In the genomic region with DNA sequence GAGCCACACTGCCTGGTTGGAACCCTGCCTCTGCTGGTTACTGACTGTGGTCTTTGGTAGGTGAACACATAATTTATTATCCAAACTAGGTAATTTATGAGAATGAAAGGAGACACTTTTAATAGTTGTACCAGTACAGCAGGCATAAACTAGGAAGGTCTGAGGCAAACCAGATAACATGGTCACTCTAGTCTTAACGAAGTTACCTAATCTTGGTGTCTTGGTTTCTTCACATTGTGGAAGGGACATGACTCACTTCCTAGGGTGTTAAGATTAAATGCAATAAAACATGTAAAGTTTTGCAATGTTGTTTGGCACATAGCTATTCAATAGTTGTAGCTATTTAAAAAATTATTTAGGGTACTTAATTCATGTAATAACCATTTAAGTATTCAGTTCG, we compare ENCODE assay signal across 15 cellular contexts. TPM values are rescaled to one million over a fixed set of nuclear protein-coding genes. Genes with fewer than 3 reads are reported as not detected.
A peak's percentile ranks its signal among the peaks of the same experiment; 100 is the strongest.
DNase-seq lines count a peak whose midpoint lies in the region; ATAC-seq, FAIRE-seq and TF ChIP-seq lines count a peak whose summit lies in the region.
"Had no signal": no experiment of that assay in that cellular context is flagged by ENCODE, and none has a peak within 500 bp of the region (broad histone marks: within the 10 kb centered on the region; RNA-seq: fewer than 3 reads in every experiment).

No MANE protein-coding gene starts in this region.

- H3K4me1 ChIP-seq in lung (ENCODE audit: control insufficient read depth in 2 of 2, insufficient read depth in 2 of 2, low read length in 2 of 2) = peaks cover 19 to 47% of the 10 kb centered on the region in 2 donors

- peak overlapping the region; percentile 5 for H3K27ac Mint-ChIP-seq in chondrocyte (ENCODE audit: unreplicated experiment)

- H3K36me3 ChIP-seq in lung (ENCODE audit: control insufficient read depth in 2 of 2, insufficient read depth in 2 of 2, low read length in 2 of 2) = peaks cover 0 to 1% of the 10 kb centered on the region in 2 donors
- H3K36me3 ChIP-seq: ovary had no signal

- H3K36me3 Mint-ChIP-seq in chondrocyte (ENCODE audit: low read depth) = no peaks in the 10 kb centered on the region

- H3K27me3 ChIP-seq in lung (ENCODE audit: control insufficient read depth, insufficient read depth) = no peaks in the 10 kb centered on the region
- H3K27me3 ChIP-seq: ovary had no signal

- H3K9me3 Mint-ChIP-seq in chondrocyte (ENCODE audit: low read depth) = no peaks in the 10 kb centered on the region

- DNase-seq in ELR (ENCODE audit: low read depth) (peak; percentile 38), NOMO-1 treated with DMSO at 0.1 percent for 48 hours (lab: John Stamatoyannopoulos, UW; ENCODE audit: unreplicated experiment) (peak; percentile 51), chondrocyte (ENCODE audit: low spot score) (no peak), lung (ENCODE audit: low spot score) (no peak), HuH-7.5 (ENCODE audit: low spot score) (no peak), kidney glomerular epithelial cell (lab: John Stamatoyannopoulos, UW) (no peak), mucosa of gallbladder (ENCODE audit: low spot score) (no peak), GM12892 (ENCODE audit: insufficient read length) (no peak)
- DNase-seq: activated T-cell treated with anti-CD3 and anti-CD28 coated beads for 4 hours; effector CD4-positive, alpha-beta T cell; GOT3; midbrain; NCI-H1092; ovary had no signal

- TF ChIP-seq POLR2A in GM12892 (IDR thresholded peaks at IDR 0.05; ENCODE audit: low read depth, low read length) = no peak

- H3K9me3 ChIP-seq in lung (ENCODE audit: control insufficient read depth in 2 of 2, insufficient read depth in 1 of 2, low read length in 1 of 2) = no peaks in the 10 kb centered on the region
- H3K9me3 ChIP-seq: ovary had no signal

- H3K4me1 Mint-ChIP-seq in chondrocyte (ENCODE audit: low read depth) = peaks cover 83% of the 10 kb centered on the region

- H3K4me3 Mint-ChIP-seq in chondrocyte (ENCODE audit: unreplicated experiment) = no peak overlapping the region

- TF ChIP-seq CTCF in chondrocyte (IDR thresholded peaks at IDR 0.05) (no peak), lung (IDR thresholded peaks at IDR 0.05; ENCODE audit: control extremely low read depth, extremely low read depth) (no peak)

- FAIRE-seq in GM12892 (lab: Jason Lieb, UNC) = no peak

- ATAC-seq in lung (ENCODE audit: insufficient read depth, low FRiP score) = no peak

- peak overlapping the region; percentile 51 to 64 for H3K27ac ChIP-seq in lung (ENCODE audit: low read depth in 1 of 2, low read length in 1 of 2)
- H3K27ac ChIP-seq: ovary, RWPE1 had no signal

- H3K4me3 ChIP-seq in lung = no peak overlapping the region
- H3K4me3 ChIP-seq: ovary had no signal

- 73% methylated on average over 2 of the region's 2 CpGs for WGBS in lung, 2 donors

- H3K27me3 Mint-ChIP-seq in chondrocyte (ENCODE audit: low read depth) = no peaks in the 10 kb centered on the region

RNA-seq across cellular contexts. Expression of a gene that starts 23.3 kb away (rescaled TPM):
- total RNA-seq in chondrocyte (275 to 297 TPM (median 293 TPM) in 3 replicates), lung (100 to 1,000 TPM; 431 to 715 TPM), mucosa of gallbladder (433 TPM)
- 100 to 1,000 TPM in 1 of 2 donors, 10 to 100 TPM in 1; 89.4 to 120 TPM for polyA plus RNA-seq in lung
- polyA plus RNA-seq in GM12892 (2012; ENCODE audit: missing spikeins) = 51.8 TPM

Comparison
In these comparisons a context has a peak if more than half of its experiments do, and no peak if none do; other contexts are left out.
1. DNase-seq: peak in ELR (single experiment) and NOMO-1 treated with DMSO at 0.1 percent for 48 hours (single experiment); none in chondrocyte (single experiment), lung (single experiment), HuH-7.5 (single experiment), kidney glomerular epithelial cell (single experiment), mucosa of gallbladder (single experiment) and GM12892 (single experiment).